In genomic region chr1:151993084-151993733, GRCh38 we compare ENCODE assay signal across 8 cellular contexts. TPM values are rescaled to one million over a fixed set of nuclear protein-coding genes. Genes with fewer than 3 reads are reported as not detected.
DNase-seq lines count a peak whose midpoint lies in the region; ATAC-seq and TF ChIP-seq lines count a peak whose summit lies in the region.

No MANE protein-coding gene starts in this region.

- H2BK12ac ChIP-seq in neuronal stem cell (ENCODE audit: low read length): no peak overlapping the region

- peaks cover 53% of the 10 kb centered on the region for H3K79me2 ChIP-seq in Loucy (ENCODE audit: insufficient read depth, low read length)

- no peaks in the 10 kb centered on the region for H3K9me2 ChIP-seq in Loucy (replicated peaks; ENCODE audit: low read depth, low read length)

- under 1% methylated on average over 49 of the region's 50 CpGs for WGBS in esophagus muscularis mucosa
- no CpG with 5 or more reads among the region's 50 CpGs for WGBS in neuronal stem cell (ENCODE audit: extremely low coverage in 2 of 2, insufficient read length in 2 of 2, insufficient replicate concordance in 1 of 2), 2 donors

- H3K27me3 Mint-ChIP-seq in CD14-positive monocyte (ENCODE audit: low read depth in 3 of 3): peaks cover 0 to 5% (median 5%) of the 10 kb centered on the region in 3 donors

- peaks cover 9% of the 10 kb centered on the region; the same call in 1 of the 2 replicates for H3F3A ChIP-seq in Loucy (ENCODE audit: low read depth)

- H3K9me3 Mint-ChIP-seq in CD14-positive monocyte: peaks cover 0 to 3% (median 0%) of the 10 kb centered on the region in 7 donors

- H3K23ac ChIP-seq in neuronal stem cell (ENCODE audit: low read depth, low read length, poor library complexity): peak overlapping the region; percentile 61

- no peak overlapping the region for H2BK15ac ChIP-seq in neuronal stem cell (ENCODE audit: low read length)

- no peak overlapping the region for H3K4ac ChIP-seq in neuronal stem cell (ENCODE audit: low read length)

- intact Hi-C loops in CD14-positive monocyte (cut with micrococcal nuclease) (loop anchor here (2.0 to 10.0 kb wide), 4 partner anchors 44 to 378 kb away; partner anchors contain the start of genes S100A11 (in 2 of the 2) and SNX27 (in 1 of the 2)), esophagus muscularis mucosa (cut with DNase I) (no loop called here)

- H3K36me3 Mint-ChIP-seq in CD14-positive monocyte: peaks cover 22 to 26% of the 10 kb centered on the region in 2 donors

- H4K8ac ChIP-seq in neuronal stem cell (ENCODE audit: low read depth, low read length): no peak overlapping the region

- no peak overlapping the region for H4K91ac ChIP-seq in neuronal stem cell (ENCODE audit: low read depth, low read length, poor library complexity)

- peak overlapping the region; percentile 72 for H3K14ac ChIP-seq in neuronal stem cell (ENCODE audit: low read length)

- peaks cover 50% of the 10 kb centered on the region for H3K4me1 ChIP-seq in Loucy (ENCODE audit: insufficient read depth, low read length, poor library complexity, severe bottlenecking)
- H3K4me1 ChIP-seq in esophagus muscularis mucosa: peaks cover 52 to 69% (median 67%) of the 10 kb centered on the region in 4 donors
- H3K4me1 ChIP-seq in neuronal stem cell (ENCODE audit: control insufficient read depth in 2 of 2, insufficient read depth in 1 of 2, low read depth in 1 of 2, low read length in 2 of 2): peaks cover 0 to 10% of the 10 kb centered on the region in 2 donors

- H3K27me3 ChIP-seq in Loucy (ENCODE audit: insufficient read depth, low read length, poor library complexity, severe bottlenecking) (no peaks in the 10 kb centered on the region), esophagus muscularis mucosa (no peaks in the 10 kb centered on the region), neuronal stem cell (ENCODE audit: control insufficient read depth in 3 of 3, insufficient read depth in 3 of 3, low read depth in 1 of 3, low read length in 3 of 3) (peaks cover 9 to 62% (median 47%) of the 10 kb centered on the region in 3 experiments)

- no peaks in the 10 kb centered on the region for H3K79me1 ChIP-seq in neuronal stem cell (ENCODE audit: low read depth, low read length)

- no peak for TF ChIP-seq POLR2A in esophagus muscularis mucosa (IDR thresholded peaks at IDR 0.05; ENCODE audit: low read depth)

- peak overlapping the region; percentile 82 for H3K4me3 ChIP-seq in Loucy (ENCODE audit: low read length, poor library complexity, severe bottlenecking)
- peak overlapping the region; percentile 82 to 95 (median 85) for H3K4me3 ChIP-seq in esophagus muscularis mucosa
- H3K4me3 ChIP-seq in neuronal stem cell (ENCODE audit: low read length in 2 of 2): peak overlapping the region; percentile 31 to 66

- H3K4me1 Mint-ChIP-seq in CD14-positive monocyte: peaks cover 56% of the 10 kb centered on the region

- H2AK5ac ChIP-seq in neuronal stem cell (ENCODE audit: low read depth, low read length): no peak overlapping the region

- H3K4me3 Mint-ChIP-seq in CD14-positive monocyte: peak overlapping the region; percentile 98

- peak overlapping the region; percentile 78 for H3K18ac ChIP-seq in neuronal stem cell (ENCODE audit: low read length)

- H3K27ac ChIP-seq in esophagus muscularis mucosa (replicated peaks in 1 of 4) (peak overlapping the region; percentile 89 to 99 (median 94)), neuronal stem cell (replicated peaks; ENCODE audit: low read length) (no peak overlapping the region)

- H3K9ac ChIP-seq in Loucy (ENCODE audit: low read depth, low read length, poor library complexity, severe bottlenecking): peak overlapping the region; percentile 83
- H3K9ac ChIP-seq in neuronal stem cell (ENCODE audit: low read depth, low read length, poor library complexity): peak overlapping the region; percentile 70

- H2AFZ ChIP-seq in Loucy (ENCODE audit: low read length) (peak overlapping the region; percentile 97), neuronal stem cell (ENCODE audit: low read length) (peak overlapping the region; percentile 88)

- H2BK120ac ChIP-seq in neuronal stem cell (ENCODE audit: low read depth, low read length): no peak overlapping the region

- no peak overlapping the region for H2BK5ac ChIP-seq in neuronal stem cell (ENCODE audit: low read length)

- H3K27ac Mint-ChIP-seq in CD14-positive monocyte: peak overlapping the region; percentile 99 to 100 (median 99)

- peak; percentile 64 for DNase-seq in CD14-positive monocyte (ENCODE audit: low spot score)
- DNase-seq in activated CD8-positive, alpha-beta memory T cell treated with anti-CD3 and anti-CD28 coated beads for 24 hours: peak; percentile 79
- DNase-seq in esophagus muscularis mucosa (ENCODE audit: extremely low spot score): no peak
- DNase-seq in neuronal stem cell (ENCODE audit: low spot score): no peak
- no peak for DNase-seq in HT-29 (ENCODE audit: low spot score)

- no peaks in the 10 kb centered on the region for H3K9me3 ChIP-seq in Loucy (ENCODE audit: insufficient read depth, low read depth, low read length)
- no peaks in the 10 kb centered on the region for H3K9me3 ChIP-seq in esophagus muscularis mucosa
- peaks cover 0 to 6% of the 10 kb centered on the region in 2 donors for H3K9me3 ChIP-seq in neuronal stem cell (replicated peaks in 1 of 2; ENCODE audit: control insufficient read depth in 2 of 2, insufficient read depth in 1 of 2, low read depth in 1 of 2, low read length in 2 of 2)

- no peaks in the 10 kb centered on the region for H4K20me1 ChIP-seq in Loucy (ENCODE audit: insufficient read depth, low read length, poor library complexity, severe bottlenecking)

- TF ChIP-seq CTCF in CD14-positive monocyte (IDR thresholded peaks at IDR 0.05) (no peak), Loucy (conservative IDR thresholded peaks at IDR 0.05; ENCODE audit: low read length) (no peak), esophagus muscularis mucosa (IDR thresholded peaks at IDR 0.05) (no peak)

- peak overlapping the region; percentile 97 for H3K4me2 ChIP-seq in Loucy (ENCODE audit: low read depth, low read length, poor library complexity, severe bottlenecking)
- H3K4me2 ChIP-seq in neuronal stem cell (ENCODE audit: insufficient read depth, low read length, poor library complexity, severe bottlenecking): peak overlapping the region; percentile 70

- ATAC-seq in GM21423 (IDR thresholded peaks at IDR 0.05; ENCODE audit: unreplicated experiment) (no peak), GM18498 (IDR thresholded peaks at IDR 0.05; ENCODE audit: unreplicated experiment) (no peak)

- no peak for TF ChIP-seq EP300 in esophagus muscularis mucosa (IDR thresholded peaks at IDR 0.05)

- no peaks in the 10 kb centered on the region for H3K36me3 ChIP-seq in Loucy (ENCODE audit: insufficient read depth, low read length)
- peaks cover 0 to 6% (median 0%) of the 10 kb centered on the region in 4 donors for H3K36me3 ChIP-seq in esophagus muscularis mucosa
- no peaks in the 10 kb centered on the region for H3K36me3 ChIP-seq in neuronal stem cell (replicated peaks in 1 of 2; ENCODE audit: control insufficient read depth in 2 of 2, insufficient read depth in 2 of 2, low read length in 2 of 2)

RNA-seq across cellular contexts. Expression of gene S100A10, which starts 0.5 kb away (rescaled TPM):
- 1,000 to 10,000 TPM; 2,129 to 2,138 TPM for polyA plus RNA-seq in CD14-positive monocyte
- 100 to 1,000 TPM in 2 of 4 donors, 10 to 100 TPM in 2; 82.5 to 214 (median 105) TPM for total RNA-seq in esophagus muscularis mucosa
- polyA plus RNA-seq in neuronal stem cell (2013, experiment 1 of 2): 3.4 TPM
- 3.2 TPM for polyA plus RNA-seq in neuronal stem cell (2013, experiment 2 of 2)
- total RNA-seq in HT-29 (2014; rRNA removed; shearing (Covaris generic)): 279 and 305 TPM in 2 replicates

RNA-seq across cellular contexts. Expression of gene S100A11, which starts 43.6 kb away (rescaled TPM):
- 1,000 to 10,000 TPM; 2,621 to 3,364 TPM for polyA plus RNA-seq in CD14-positive monocyte
- total RNA-seq in esophagus muscularis mucosa: 100 to 1,000 TPM in 2 of 4 donors, 10 to 100 TPM in 2; 68.5 to 190 (median 115) TPM
- 13.5 TPM for polyA plus RNA-seq in neuronal stem cell (2013, experiment 1 of 2)
- 14.0 TPM for polyA plus RNA-seq in neuronal stem cell (2013, experiment 2 of 2)
- 326 and 331 TPM in 2 replicates for total RNA-seq in HT-29 (2014; rRNA removed; shearing (Covaris generic))

Comparison
In these comparisons a context has a peak if more than half of its experiments do, and no peak if none do; other contexts are left out.
1. DNase-seq: peak in CD14-positive monocyte (single experiment) and activated CD8-positive, alpha-beta memory T cell treated with anti-CD3 and anti-CD28 coated beads for 24 hours (single experiment); none in esophagus muscularis mucosa (single experiment), neuronal stem cell (single experiment) and HT-29 (single experiment).
2. Peak in every context shown above with its lines, with median percentiles within 50 percentile points of each other: H3K4me3 ChIP-seq.